Comparison of ENCODE assay signal across 33 cellular contexts in genomic region chr4:31580843-31581242, GRCh38.
"Had no signal": no experiment of that assay in that cellular context is flagged by ENCODE, and none has a peak within 500 bp of the region (broad histone marks: within the 10 kb centered on the region; RNA-seq: fewer than 3 reads in every experiment).

No MANE protein-coding gene starts in this region.

- H3K9me3 ChIP-seq: adrenal gland, body of pancreas, esophagus muscularis mucosa, gastrocnemius medialis had no signal

- H3K27ac Mint-ChIP-seq: activated B cell treated with CpG ODN at 0.5 μM for 24 hours; activated CD8-positive, alpha-beta T cell treated with anti-CD3 and anti-CD28 coated beads for 36 hours; activated naive CD4-positive, alpha-beta T cell treated with anti-CD3 and anti-CD28 coated beads for 36 hours; activated naive CD4-positive, alpha-beta T cell treated with anti-CD3 and anti-CD28 coated beads, Interleukin-2, amount 50 U/mL, for 24 hours; activated naive CD8-positive, alpha-beta T cell treated with anti-CD3 and anti-CD28 coated beads for 36 hours; activated naive CD8-positive, alpha-beta T cell treated with anti-CD3 and anti-CD28 coated beads, Interleukin-2, amount 50 U/mL, for 24 hours; activated T-helper 2 cell treated with anti-CD3 and anti-CD28 coated beads, Interferon-gamma antibody, Interleukin-2, Interleukin-4, amounts not matched to agents 10 μg/mL and 5 μg/mL and 100 μg/mL, durations not matched to agents 14 hours and 24 hours and 36 hours; effector memory CD8-positive, alpha-beta T cell; T-helper 17 cell; T-helper 2 cell treated with Interferon-gamma antibody and Interleukin-4, amounts not matched to agents 5 μg/mL and 100 μg/mL, for 36 hours had no signal

- H3K4me3 Mint-ChIP-seq: activated B cell treated with CpG ODN at 0.5 μM for 24 hours; activated CD8-positive, alpha-beta T cell treated with anti-CD3 and anti-CD28 coated beads for 36 hours; activated naive CD4-positive, alpha-beta T cell treated with anti-CD3 and anti-CD28 coated beads for 36 hours; activated naive CD4-positive, alpha-beta T cell treated with anti-CD3 and anti-CD28 coated beads, Interleukin-2, amount 50 U/mL, for 24 hours; activated naive CD8-positive, alpha-beta T cell treated with anti-CD3 and anti-CD28 coated beads for 36 hours; activated naive CD8-positive, alpha-beta T cell treated with anti-CD3 and anti-CD28 coated beads, Interleukin-2, amount 50 U/mL, for 24 hours; activated T-cell treated with anti-CD3 and anti-CD28 coated beads, Interleukin-2, amount 50 U/mL, for 4 hours; effector memory CD8-positive, alpha-beta T cell; T-helper 17 cell; T-helper 2 cell treated with Interferon-gamma antibody and Interleukin-4, amounts not matched to agents 5 μg/mL and 100 μg/mL, for 36 hours had no signal

- H3K36me3 Mint-ChIP-seq: activated naive CD4-positive, alpha-beta T cell treated with anti-CD3 and anti-CD28 coated beads, Interleukin-2, amount 50 U/mL, for 24 hours; activated naive CD8-positive, alpha-beta T cell treated with anti-CD3 and anti-CD28 coated beads for 36 hours had no signal

- H3K4me1 ChIP-seq: adrenal gland, body of pancreas, esophagus muscularis mucosa, foreskin keratinocyte, gastrocnemius medialis, heart left ventricle had no signal

- H3K27me3 ChIP-seq: adrenal gland, body of pancreas, esophagus muscularis mucosa, foreskin keratinocyte, gastrocnemius medialis, heart left ventricle had no signal

- H3K4me1 Mint-ChIP-seq: activated B cell treated with CpG ODN at 0.5 μM for 24 hours; activated naive CD4-positive, alpha-beta T cell treated with anti-CD3 and anti-CD28 coated beads, Interleukin-2, amount 50 U/mL, for 24 hours; activated naive CD8-positive, alpha-beta T cell treated with anti-CD3 and anti-CD28 coated beads for 36 hours; activated naive CD8-positive, alpha-beta T cell treated with anti-CD3 and anti-CD28 coated beads, Interleukin-2, amount 50 U/mL, for 24 hours; T-helper 17 cell had no signal

- ATAC-seq: activated CD4-positive, CD25-positive, alpha-beta regulatory T cell treated with anti-CD3 and anti-CD28 coated beads, Interleukin-2, amount 50 U/mL, for 24 hours; activated CD8-positive, alpha-beta T cell treated with anti-CD3 and anti-CD28 coated beads for 36 hours; activated naive CD8-positive, alpha-beta T cell treated with anti-CD3 and anti-CD28 coated beads, Interleukin-2, amount 50 U/mL, for 24 hours; activated T-cell treated with anti-CD3 and anti-CD28 coated beads, Interleukin-2, amount 50 U/mL, for 4 hours; body of pancreas; effector memory CD8-positive, alpha-beta T cell; foreskin keratinocyte; gastrocnemius medialis; heart left ventricle; T-helper 17 cell had no signal

- H3K27me3 Mint-ChIP-seq: activated B cell treated with CpG ODN at 0.5 μM for 24 hours; activated CD8-positive, alpha-beta T cell treated with anti-CD3 and anti-CD28 coated beads for 36 hours; activated naive CD4-positive, alpha-beta T cell treated with anti-CD3 and anti-CD28 coated beads, Interleukin-2, amount 50 U/mL, for 24 hours; activated naive CD8-positive, alpha-beta T cell treated with anti-CD3 and anti-CD28 coated beads for 36 hours; activated naive CD8-positive, alpha-beta T cell treated with anti-CD3 and anti-CD28 coated beads, Interleukin-2, amount 50 U/mL, for 24 hours; effector memory CD8-positive, alpha-beta T cell; T-helper 17 cell had no signal

- H3K4me3 ChIP-seq: adrenal gland, body of pancreas, esophagus muscularis mucosa, gastrocnemius medialis, heart left ventricle had no signal

- DNase-seq: activated B cell treated with CpG ODN at 0.5 μM for 24 hours; activated CD4-positive, alpha-beta T cell treated with anti-CD3 and anti-CD28 coated beads for 48 hours; activated CD4-positive, alpha-beta T cell treated with anti-CD3 and anti-CD28 coated beads, Interleukin-2, amount 50 U/mL, for 1 hour; activated CD4-positive, alpha-beta T cell treated with anti-CD3 and anti-CD28 coated beads, Interleukin-2, amount 50 U/mL, for 48 hours; activated CD8-positive, alpha-beta memory T cell treated with anti-CD3 and anti-CD28 coated beads for 24 hours; activated CD8-positive, alpha-beta T cell treated with anti-CD3 and anti-CD28 coated beads for 36 hours; activated effector memory CD4-positive, alpha-beta T cell treated with anti-CD3 and anti-CD28 coated beads, Interleukin-2, amount 50 U/mL, for 16 hours; activated naive CD4-positive, alpha-beta T cell treated with anti-CD3 and anti-CD28 coated beads for 36 hours; activated naive CD8-positive, alpha-beta T cell treated with anti-CD3 and anti-CD28 coated beads for 36 hours; activated naive CD8-positive, alpha-beta T cell treated with anti-CD3 and anti-CD28 coated beads, Interleukin-2, amount 50 U/mL, for 24 hours; activated T-cell treated with anti-CD3 and anti-CD28 coated beads, Interleukin-2, amount 50 U/mL, for 4 hours; adrenal gland; amygdala; aorta; body of pancreas; caudate nucleus; cortex of kidney; dermis blood vessel endothelial cell; effector CD4-positive, alpha-beta T cell; effector memory CD8-positive, alpha-beta T cell; erythroblast; foreskin keratinocyte; gastrocnemius medialis; glutamatergic neuron; heart left ventricle; T-helper 17 cell; T1000; WERI-Rb-1 had no signal

- H3K27ac ChIP-seq: adrenal gland, body of pancreas, esophagus muscularis mucosa, foreskin keratinocyte, gastrocnemius medialis, heart left ventricle, WERI-Rb-1 had no signal

- H3K36me3 ChIP-seq: adrenal gland, esophagus muscularis mucosa, gastrocnemius medialis, heart left ventricle, WERI-Rb-1 had no signal

- H3K9me3 Mint-ChIP-seq: activated B cell treated with CpG ODN at 0.5 μM for 24 hours; activated CD8-positive, alpha-beta T cell treated with anti-CD3 and anti-CD28 coated beads for 36 hours; activated naive CD4-positive, alpha-beta T cell treated with anti-CD3 and anti-CD28 coated beads for 36 hours; activated naive CD4-positive, alpha-beta T cell treated with anti-CD3 and anti-CD28 coated beads, Interleukin-2, amount 50 U/mL, for 24 hours; activated naive CD8-positive, alpha-beta T cell treated with anti-CD3 and anti-CD28 coated beads for 36 hours; activated T-cell treated with anti-CD3 and anti-CD28 coated beads, Interleukin-2, amount 50 U/mL, for 4 hours; effector memory CD8-positive, alpha-beta T cell had no signal
